18 cellular contexts compared by ENCODE assay signal in the genomic region with DNA sequence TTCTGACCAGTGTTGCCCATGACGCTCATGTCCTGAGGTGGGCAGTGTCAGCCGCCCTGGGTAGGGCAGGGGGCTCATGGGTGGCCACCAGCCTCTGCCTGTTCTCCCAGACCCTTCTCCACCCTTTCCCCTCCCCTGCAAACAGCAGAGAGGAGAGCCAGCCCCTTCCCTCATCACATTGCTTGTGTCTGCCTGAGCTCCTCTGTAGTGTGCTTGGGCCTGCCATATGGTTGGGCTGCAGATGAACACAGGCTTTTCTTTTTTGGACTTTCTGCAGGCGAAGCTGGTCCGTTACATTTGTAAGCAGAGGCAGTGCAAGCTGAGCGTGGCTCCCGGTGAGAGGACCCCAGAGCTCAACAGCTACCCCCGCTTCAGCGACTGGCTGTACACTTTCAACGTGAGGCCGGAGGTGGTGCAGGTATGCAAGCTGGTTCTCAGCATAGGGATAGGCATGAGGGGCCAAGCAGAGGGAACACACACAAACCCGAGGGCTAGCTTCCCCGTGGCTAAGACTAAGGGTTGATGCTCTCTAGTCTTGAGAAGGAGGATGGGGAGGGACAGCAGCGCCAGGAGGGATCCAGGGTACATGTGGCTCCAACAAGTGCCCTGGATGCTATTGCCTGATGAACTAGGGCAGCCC.
DNase-seq lines count a peak whose midpoint lies in the region; ATAC-seq, FAIRE-seq and TF ChIP-seq lines count a peak whose summit lies in the region.
"Had no signal": no experiment of that assay in that cellular context is flagged by ENCODE, and none has a peak within 500 bp of the region (broad histone marks: within the 10 kb centered on the region; RNA-seq: fewer than 3 reads in every experiment).

No MANE protein-coding gene starts in this region.

- H3K27ac Mint-ChIP-seq in neural crest cell (ENCODE audit: unreplicated experiment), result peak overlapping the region; percentile 24

- H4K20me1 ChIP-seq in H1 (replicated peaks in 1 of 2; ENCODE audit: control insufficient read depth in 1 of 2, insufficient read depth in 2 of 2, low read length in 2 of 2), result peaks cover 0 to 5% of the 10 kb centered on the region in 2 experiments

- no peaks in the 10 kb centered on the region for H3K27me3 ChIP-seq in H1 (replicated peaks in 1 of 4; ENCODE audit: control insufficient read depth in 3 of 4, extremely low read depth in 1 of 4, insufficient read depth in 3 of 4, low read length in 3 of 4)
- H3K27me3 ChIP-seq: MG63 had no signal

- H2BK5ac ChIP-seq in H1 (ENCODE audit: low read depth, low read length), result no peak overlapping the region

- intact Hi-C loops in posterior vena cava (cut with DNase I), result loop anchor here in 1 of 2 donors (10.0 kb wide), 1 partner anchor 56 kb away; no protein-coding TSS in a partner anchor

- H3K4me3 ChIP-seq in A549, result no peak overlapping the region; the same call in 2 of the 3 replicates
- H3K4me3 ChIP-seq in H1 (ENCODE audit: extremely low read depth in 1 of 4, insufficient read depth in 2 of 4, low read depth in 3 of 4, low read length in 4 of 4), result no peak overlapping the region
- H3K4me3 ChIP-seq: MG63 had no signal

- H3K36me3 Mint-ChIP-seq in neural crest cell (ENCODE audit: low read depth), result no peaks in the 10 kb centered on the region

- TF ChIP-seq POLR2A in A549 (IDR thresholded peaks at IDR 0.05; ENCODE audit: low read length) (no peak), H1 (IDR thresholded peaks at IDR 0.05; ENCODE audit: control extremely low read depth in 1 of 2, low read depth in 2 of 2, low read length in 2 of 2) (no peak)

- DNase-seq in A549 (ENCODE audit: low read depth in 1 of 2, low spot score in 1 of 2) (no peak), NCI-H1694 treated with DMSO at 0.1 percent for 48 hours (lab: John Stamatoyannopoulos, UW) (peak; percentile 58), H1 (ENCODE audit: low read depth in 1 of 2, low spot score in 2 of 2) (no peak), neural crest cell (ENCODE audit: low read depth, low spot score) (no peak), inferior parietal cortex (ENCODE audit: extremely low spot score) (no peak), NCI-H1048 (lab: John Stamatoyannopoulos, UW) (no peak), AML-193 (lab: John Stamatoyannopoulos, UW) (no peak), posterior vena cava (ENCODE audit: low spot score) (no peak)
- DNase-seq: Calu3, DND-41, MG63, NCI-H1105 treated with DMSO at 0.1 percent for 48 hours, NCI-H1930, NCI-H2171, NCI-H510A, SIG-M5 had no signal

- H3K18ac ChIP-seq in H1 (ENCODE audit: extremely low read depth, low read length), result no peak overlapping the region; the same call in 1 of the 2 replicates

- no peak overlapping the region for H4K8ac ChIP-seq in H1 (ENCODE audit: extremely low read depth, insufficient read depth, low read length)

- H2AK5ac ChIP-seq in H1 (ENCODE audit: low read depth, low read length), result no peak overlapping the region

- H3K23me2 ChIP-seq in H1 (ENCODE audit: low read depth, low read length), result no peaks in the 10 kb centered on the region

- H3K27ac ChIP-seq in A549 (peak overlapping the region; percentile 91 to 97), H1 (ENCODE audit: low read depth, low read length) (no peak overlapping the region)

- no peaks in the 10 kb centered on the region for H3K27me3 Mint-ChIP-seq in neural crest cell (ENCODE audit: low read depth)

- no peak overlapping the region for H2BK120ac ChIP-seq in H1 (replicated peaks; ENCODE audit: low read depth, low read length)

- no peaks in the 10 kb centered on the region; a peak in 2 of 8 replicates for H3K36me3 ChIP-seq in H1 (ENCODE audit: control insufficient read depth in 2 of 4, insufficient read depth in 4 of 4, low read length in 3 of 4)
- H3K36me3 ChIP-seq: MG63 had no signal

- no peak overlapping the region for H3K56ac ChIP-seq in H1 (replicated peaks; ENCODE audit: insufficient read length, low read depth, low read length)

- FAIRE-seq in A549 (lab: Jason Lieb, UNC) (no peak), H1 (lab: Jason Lieb, UNC) (no peak)
- FAIRE-seq: A204.1, H54 had no signal

- H3K14ac ChIP-seq in H1 (ENCODE audit: insufficient read length), result no peak overlapping the region

- H2BK20ac ChIP-seq in H1 (ENCODE audit: low read length), result no peak overlapping the region

- H3K79me1 ChIP-seq in H1 (ENCODE audit: low read depth, low read length), result peaks cover 16% of the 10 kb centered on the region

- ATAC-seq in A549, result no peak

- H3K4me2 ChIP-seq in A549, result peak overlapping the region; percentile 83
- H3K4me2 ChIP-seq in H1 (ENCODE audit: insufficient read depth in 1 of 2, low read depth in 2 of 2, low read length in 2 of 2), result no peak overlapping the region

- H3K23ac ChIP-seq in H1 (ENCODE audit: insufficient read length), result no peak overlapping the region

- WGBS in A549 (ENCODE audit: missing lambda C conversion rate), result 95% methylated on average over 13 of the region's 13 CpGs
- WGBS in H1 (ENCODE audit: extremely low coverage in 1 of 2, insufficient coverage in 1 of 2, insufficient read length in 1 of 2, insufficient replicate concordance in 2 of 2, low coverage in 1 of 2, low lambda C conversion rate in 2 of 2, missing lambda C conversion rate in 1 of 2), 2 experiments, result 85% methylated on average over 13 of the region's 13 CpGs; no CpG with 5 or more reads in 1 of the 2 experiments

- H2AFZ ChIP-seq in H1 (ENCODE audit: low read length), result no peak overlapping the region

- no peak for TF ChIP-seq CTCF in A549 (IDR thresholded peaks at IDR 0.05)
- no peak for TF ChIP-seq CTCF in H1 (IDR thresholded peaks at IDR 0.05; ENCODE audit: control extremely low read depth in 1 of 3, insufficient read depth in 1 of 3, low read depth in 1 of 3, low read length in 3 of 3)
- no peak for TF ChIP-seq CTCF in neural crest cell (conservative IDR thresholded peaks at IDR 0.05)

- H3K4ac ChIP-seq in H1 (replicated peaks; ENCODE audit: insufficient read length, low read depth, low read length), result no peak overlapping the region

- H3K9me3 Mint-ChIP-seq in neural crest cell, result no peaks in the 10 kb centered on the region

- peaks cover 0 to 19% of the 10 kb centered on the region in 2 experiments; a peak in 2 of 4 replicates for H3K79me2 ChIP-seq in H1 (ENCODE audit: control insufficient read depth in 1 of 2, insufficient read depth in 2 of 2, low read length in 2 of 2)

- H3K9me3 ChIP-seq in A549, result no peaks in the 10 kb centered on the region
- no peaks in the 10 kb centered on the region; a peak in 1 of 4 replicates for H3K9me3 ChIP-seq in H1 (ENCODE audit: insufficient read depth in 2 of 2, low read depth in 1 of 2, low read length in 1 of 2)
- H3K9me3 ChIP-seq: MG63 had no signal

- peaks cover 16% of the 10 kb centered on the region for H3K4me1 Mint-ChIP-seq in neural crest cell

- H4K5ac ChIP-seq in H1 (ENCODE audit: insufficient read length, low read depth, low read length), result no peak overlapping the region

- POLR2A ChIA-PET in A549 (lab: Yijun Ruan, JAX) (interaction anchor here (2.4 kb wide), 1 partner anchor 10 kb away, joined by 10 read pairs; no protein-coding TSS in a partner anchor), H1 (lab: Charles Lee; ENCODE audit: partially characterized antibody) (interaction anchor here (0.8 kb wide), 1 partner anchor 78 kb away, joined by 4 read pairs; no protein-coding TSS in a partner anchor)

- H4K91ac ChIP-seq in H1 (replicated peaks; ENCODE audit: insufficient read length, low read length), result no peak overlapping the region

- no peak for TF ChIP-seq EP300 in A549 (IDR thresholded peaks at IDR 0.05)
- TF ChIP-seq EP300 in H1 (IDR thresholded peaks at IDR 0.05; ENCODE audit: borderline replicate concordance in 1 of 2, low read depth in 2 of 2, low read length in 2 of 2), result no peak

- TF ChIP-seq RAD21 in A549 (conservative IDR thresholded peaks at IDR 0.05 in 1 of 2, IDR thresholded peaks at IDR 0.05 in 1 of 2) (no peak), H1 (IDR thresholded peaks at IDR 0.05 in 1 of 2, conservative IDR thresholded peaks at IDR 0.05 in 1 of 2; ENCODE audit: low read depth in 2 of 2, low read length in 2 of 2) (no peak)

- CTCF ChIA-PET in A549 (lab: Yijun Ruan, JAX), result interaction anchor here (0.8 to 14.5 kb wide), 12 partner anchors 9 to 329 kb away, joined by 3 to 140 read pairs (median 4); no protein-coding TSS in a partner anchor
- CTCF ChIA-PET in H1 (lab: Charles Lee; ENCODE audit: partially characterized antibody), result interaction anchor here (0.7 to 2.1 kb wide), 7 partner anchors 15 to 98 kb away, joined by 3 to 6 read pairs (median 4); no protein-coding TSS in a partner anchor

- no peak overlapping the region for H2BK12ac ChIP-seq in H1 (ENCODE audit: low read depth, low read length)

- no peak overlapping the region for H3K9ac ChIP-seq in H1 (replicated peaks in 1 of 4; ENCODE audit: extremely low read depth in 1 of 4, low read depth in 3 of 4, low read length in 3 of 4)

- 0 out of 2 replicates have a peak overlapping the region, but pooled peaks have one; percentile 16 for H2BK15ac ChIP-seq in H1 (ENCODE audit: low read length)

- H3K4me3 Mint-ChIP-seq in neural crest cell, result no peak overlapping the region

- H3K4me1 ChIP-seq in A549 (peaks cover 88% of the 10 kb centered on the region), H1 (replicated peaks in 1 of 4; ENCODE audit: control insufficient read depth in 3 of 4, insufficient read depth in 4 of 4, low read length in 3 of 4) (peaks cover 0 to 4% (median 2%) of the 10 kb centered on the region in 4 experiments; a peak in 4 of 7 replicates)

TF ChIP-seq in A549, 52 proteins besides CTCF, POLR2A, EP300 and RAD21:
- no peak for TF ChIP-seq NPAS2 (CRISPR knock-in tag; IDR thresholded peaks at IDR 0.05; ENCODE audit: borderline replicate concordance)
- TF ChIP-seq, protein P1, sequence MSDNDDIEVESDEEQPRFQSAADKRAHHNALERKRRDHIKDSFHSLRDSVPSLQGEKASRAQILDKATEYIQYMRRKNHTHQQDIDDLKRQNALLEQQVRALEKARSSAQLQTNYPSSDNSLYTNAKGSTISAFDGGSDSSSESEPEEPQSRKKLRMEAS (IDR thresholded peaks at IDR 0.05), result no peak

TF ChIP-seq in H1, 55 proteins besides CTCF, POLR2A, EP300 and RAD21:
- no peak for TF ChIP-seq PHF8 (conservative IDR thresholded peaks at IDR 0.05; ENCODE audit: low read depth, low read length)
- no peak for TF ChIP-seq CEBPB (IDR thresholded peaks at IDR 0.05; ENCODE audit: low read depth, low read length)
- TF ChIP-seq POU5F1 (IDR thresholded peaks at IDR 0.05; ENCODE audit: low read depth, low read length), result no peak
- TF ChIP-seq CHD1 (IDR thresholded peaks at IDR 0.05; ENCODE audit: low read depth, low read length), result no peak
- no peak for TF ChIP-seq GABPA (IDR thresholded peaks at IDR 0.05; ENCODE audit: borderline replicate concordance, insufficient read depth, low read length)
- no peak for TF ChIP-seq CBX5 (IDR thresholded peaks at IDR 0.05; ENCODE audit: low read depth, low read length)
- TF ChIP-seq TEAD4 (IDR thresholded peaks at IDR 0.05; ENCODE audit: low read depth, low read length), result no peak
